ENCODE assay signal across 1 cellular context in the genomic region with DNA sequence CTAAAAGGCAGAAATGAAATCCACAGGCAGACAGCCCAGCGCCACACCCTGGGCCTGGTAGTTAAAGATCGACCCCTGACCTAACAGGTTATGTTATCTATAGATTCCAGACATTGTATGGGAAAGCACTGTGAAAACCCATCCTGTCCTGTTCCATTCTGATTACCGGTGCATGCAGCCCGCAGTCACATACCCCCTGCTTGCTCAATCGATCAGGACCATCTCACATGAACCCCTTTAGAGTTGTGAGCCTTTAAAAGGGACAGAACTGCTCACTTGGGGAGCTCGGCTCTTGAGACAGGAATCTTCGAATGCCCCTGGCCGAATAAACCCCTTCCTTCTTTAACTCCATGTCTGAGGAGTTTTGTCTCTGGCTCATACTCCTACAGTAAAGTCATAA.
TF ChIP-seq lines count a peak whose summit lies in the region.
"Not testable (repeated sequence)": the region's sequence is repeated elsewhere in the genome, so short reads cannot be mapped to it uniquely, and the experiment has no call there.

No MANE protein-coding gene starts in this region.

TF ChIP-seq in K562, 482 proteins besides CTCF, POLR2A, EP300 and RAD21 (continued from another document and continues in another):
- TF ChIP-seq, protein P1, sequence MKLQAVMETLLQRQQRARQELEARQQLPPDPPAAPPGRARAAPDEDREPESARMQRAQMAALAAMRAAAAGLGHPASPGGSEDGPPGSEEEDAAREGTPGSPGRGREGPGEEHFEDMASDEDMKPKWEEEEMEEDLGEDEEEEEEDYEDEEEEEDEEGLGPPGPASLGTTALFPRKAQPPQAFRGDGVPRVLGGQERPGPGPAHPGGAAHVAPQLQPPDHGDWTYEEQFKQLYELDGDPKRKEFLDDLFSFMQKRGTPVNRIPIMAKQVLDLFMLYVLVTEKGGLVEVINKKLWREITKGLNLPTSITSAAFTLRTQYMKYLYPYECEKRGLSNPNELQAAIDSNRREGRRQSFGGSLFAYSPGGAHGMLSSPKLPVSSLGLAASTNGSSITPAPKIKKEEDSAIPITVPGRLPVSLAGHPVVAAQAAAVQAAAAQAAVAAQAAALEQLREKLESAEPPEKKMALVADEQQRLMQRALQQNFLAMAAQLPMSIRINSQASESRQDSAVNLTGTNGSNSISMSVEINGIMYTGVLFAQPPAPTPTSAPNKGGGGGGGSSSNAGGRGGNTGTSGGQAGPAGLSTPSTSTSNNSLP (IDR thresholded peaks at IDR 0.05; ENCODE audit: borderline replicate concordance, low read depth, low read length): peak; percentile 74; the same call in 1 of the 2 replicates
- TF ChIP-seq ZNF197 (CRISPR knock-in tag; IDR thresholded peaks at IDR 0.05; ENCODE audit: low read depth): peak; percentile 81; the same call in 1 of the 2 replicates
- TF ChIP-seq PTBP1 (IDR thresholded peaks at IDR 0.05; ENCODE audit: low read depth, low read length): 0 out of 2 replicates have a peak, but pooled peaks have one; percentile 35
- peak; percentile 66 for TF ChIP-seq SMARCB1 (IDR thresholded peaks at IDR 0.05; ENCODE audit: insufficient read length, low read depth)
- peak; percentile 56; the same call in 1 of the 2 replicates for TF ChIP-seq FOXP1 (CRISPR knock-in tag; IDR thresholded peaks at IDR 0.05)
- TF ChIP-seq ZBTB7A (IDR thresholded peaks at IDR 0.05; ENCODE audit: borderline replicate concordance, control insufficient read depth, low read depth, low read length): peak; percentile 87
- TF ChIP-seq, protein P2, sequence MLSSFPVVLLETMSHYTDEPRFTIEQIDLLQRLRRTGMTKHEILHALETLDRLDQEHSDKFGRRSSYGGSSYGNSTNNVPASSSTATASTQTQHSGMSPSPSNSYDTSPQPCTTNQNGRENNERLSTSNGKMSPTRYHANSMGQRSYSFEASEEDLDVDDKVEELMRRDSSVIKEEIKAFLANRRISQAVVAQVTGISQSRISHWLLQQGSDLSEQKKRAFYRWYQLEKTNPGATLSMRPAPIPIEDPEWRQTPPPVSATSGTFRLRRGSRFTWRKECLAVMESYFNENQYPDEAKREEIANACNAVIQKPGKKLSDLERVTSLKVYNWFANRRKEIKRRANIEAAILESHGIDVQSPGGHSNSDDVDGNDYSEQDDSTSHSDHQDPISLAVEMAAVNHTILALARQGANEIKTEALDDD (IDR thresholded peaks at IDR 0.05): peak; percentile 75
- TF ChIP-seq GATAD2A (IDR thresholded peaks at IDR 0.05): peak; percentile 89
- TF ChIP-seq ZBED1 (IDR thresholded peaks at IDR 0.05): peak; percentile 85; the same call in 1 of the 2 replicates
- TF ChIP-seq, protein P3, sequence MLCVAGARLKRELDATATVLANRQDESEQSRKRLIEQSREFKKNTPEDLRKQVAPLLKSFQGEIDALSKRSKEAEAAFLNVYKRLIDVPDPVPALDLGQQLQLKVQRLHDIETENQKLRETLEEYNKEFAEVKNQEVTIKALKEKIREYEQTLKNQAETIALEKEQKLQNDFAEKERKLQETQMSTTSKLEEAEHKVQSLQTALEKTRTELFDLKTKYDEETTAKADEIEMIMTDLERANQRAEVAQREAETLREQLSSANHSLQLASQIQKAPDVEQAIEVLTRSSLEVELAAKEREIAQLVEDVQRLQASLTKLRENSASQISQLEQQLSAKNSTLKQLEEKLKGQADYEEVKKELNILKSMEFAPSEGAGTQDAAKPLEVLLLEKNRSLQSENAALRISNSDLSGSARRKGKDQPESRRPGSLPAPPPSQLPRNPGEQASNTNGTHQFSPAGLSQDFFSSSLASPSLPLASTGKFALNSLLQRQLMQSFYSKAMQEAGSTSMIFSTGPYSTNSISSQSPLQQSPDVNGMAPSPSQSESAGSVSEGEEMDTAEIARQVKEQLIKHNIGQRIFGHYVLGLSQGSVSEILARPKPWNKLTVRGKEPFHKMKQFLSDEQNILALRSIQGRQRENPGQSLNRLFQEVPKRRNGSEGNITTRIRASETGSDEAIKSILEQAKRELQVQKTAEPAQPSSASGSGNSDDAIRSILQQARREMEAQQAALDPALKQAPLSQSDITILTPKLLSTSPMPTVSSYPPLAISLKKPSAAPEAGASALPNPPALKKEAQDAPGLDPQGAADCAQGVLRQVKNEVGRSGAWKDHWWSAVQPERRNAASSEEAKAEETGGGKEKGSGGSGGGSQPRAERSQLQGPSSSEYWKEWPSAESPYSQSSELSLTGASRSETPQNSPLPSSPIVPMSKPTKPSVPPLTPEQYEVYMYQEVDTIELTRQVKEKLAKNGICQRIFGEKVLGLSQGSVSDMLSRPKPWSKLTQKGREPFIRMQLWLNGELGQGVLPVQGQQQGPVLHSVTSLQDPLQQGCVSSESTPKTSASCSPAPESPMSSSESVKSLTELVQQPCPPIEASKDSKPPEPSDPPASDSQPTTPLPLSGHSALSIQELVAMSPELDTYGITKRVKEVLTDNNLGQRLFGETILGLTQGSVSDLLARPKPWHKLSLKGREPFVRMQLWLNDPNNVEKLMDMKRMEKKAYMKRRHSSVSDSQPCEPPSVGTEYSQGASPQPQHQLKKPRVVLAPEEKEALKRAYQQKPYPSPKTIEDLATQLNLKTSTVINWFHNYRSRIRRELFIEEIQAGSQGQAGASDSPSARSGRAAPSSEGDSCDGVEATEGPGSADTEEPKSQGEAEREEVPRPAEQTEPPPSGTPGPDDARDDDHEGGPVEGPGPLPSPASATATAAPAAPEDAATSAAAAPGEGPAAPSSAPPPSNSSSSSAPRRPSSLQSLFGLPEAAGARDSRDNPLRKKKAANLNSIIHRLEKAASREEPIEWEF (CRISPR knock-in tag; IDR thresholded peaks at IDR 0.05): peak; percentile 82; the same call in 1 of the 2 replicates
- TF ChIP-seq ADNP (tag; IDR thresholded peaks at IDR 0.05): peak; percentile 77
- peak; percentile 89 for TF ChIP-seq GATAD2B (IDR thresholded peaks at IDR 0.05; ENCODE audit: borderline replicate concordance)
- peak; percentile 99 for TF ChIP-seq DPF2 (IDR thresholded peaks at IDR 0.05)
- peak; percentile 83 for TF ChIP-seq ZNF24 (IDR thresholded peaks at IDR 0.05)
- peak; percentile 52 for TF ChIP-seq MEIS2 (IDR thresholded peaks at IDR 0.05; ENCODE audit: partially characterized antibody)
- TF ChIP-seq ZNF589 (CRISPR knock-in tag; IDR thresholded peaks at IDR 0.05; ENCODE audit: low read depth): peak; percentile 62; the same call in 1 of the 2 replicates
- TF ChIP-seq MTA1 (IDR thresholded peaks at IDR 0.05; ENCODE audit: borderline replicate concordance): peak; percentile 91
- TF ChIP-seq, protein P4, sequence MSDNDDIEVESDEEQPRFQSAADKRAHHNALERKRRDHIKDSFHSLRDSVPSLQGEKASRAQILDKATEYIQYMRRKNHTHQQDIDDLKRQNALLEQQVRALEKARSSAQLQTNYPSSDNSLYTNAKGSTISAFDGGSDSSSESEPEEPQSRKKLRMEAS (CRISPR knock-in tag; IDR thresholded peaks at IDR 0.05): peak; percentile 29; the same call in 1 of the 2 replicates
- peak; percentile 95 for TF ChIP-seq HDAC2 (IDR thresholded peaks at IDR 0.05)
- peak; percentile 92 for TF ChIP-seq NFIC (IDR thresholded peaks at IDR 0.05)
- TF ChIP-seq NRF1 (conservative IDR thresholded peaks at IDR 0.05 in 1 of 2, IDR thresholded peaks at IDR 0.05 in 1 of 2): 0 out of 4 replicates have a peak, but pooled peaks of 1 of the 2 experiments have one; percentile 25
- TF ChIP-seq ARID1B (IDR thresholded peaks at IDR 0.05): peak; percentile 99
- peak; percentile 51; the same call in 1 of the 2 replicates for TF ChIP-seq NFE2 (IDR thresholded peaks at IDR 0.05; ENCODE audit: low read depth)
- peak; percentile 49; the same call in 1 of the 2 replicates for TF ChIP-seq RB1 (IDR thresholded peaks at IDR 0.05; ENCODE audit: low read depth)
- TF ChIP-seq, protein P5, sequence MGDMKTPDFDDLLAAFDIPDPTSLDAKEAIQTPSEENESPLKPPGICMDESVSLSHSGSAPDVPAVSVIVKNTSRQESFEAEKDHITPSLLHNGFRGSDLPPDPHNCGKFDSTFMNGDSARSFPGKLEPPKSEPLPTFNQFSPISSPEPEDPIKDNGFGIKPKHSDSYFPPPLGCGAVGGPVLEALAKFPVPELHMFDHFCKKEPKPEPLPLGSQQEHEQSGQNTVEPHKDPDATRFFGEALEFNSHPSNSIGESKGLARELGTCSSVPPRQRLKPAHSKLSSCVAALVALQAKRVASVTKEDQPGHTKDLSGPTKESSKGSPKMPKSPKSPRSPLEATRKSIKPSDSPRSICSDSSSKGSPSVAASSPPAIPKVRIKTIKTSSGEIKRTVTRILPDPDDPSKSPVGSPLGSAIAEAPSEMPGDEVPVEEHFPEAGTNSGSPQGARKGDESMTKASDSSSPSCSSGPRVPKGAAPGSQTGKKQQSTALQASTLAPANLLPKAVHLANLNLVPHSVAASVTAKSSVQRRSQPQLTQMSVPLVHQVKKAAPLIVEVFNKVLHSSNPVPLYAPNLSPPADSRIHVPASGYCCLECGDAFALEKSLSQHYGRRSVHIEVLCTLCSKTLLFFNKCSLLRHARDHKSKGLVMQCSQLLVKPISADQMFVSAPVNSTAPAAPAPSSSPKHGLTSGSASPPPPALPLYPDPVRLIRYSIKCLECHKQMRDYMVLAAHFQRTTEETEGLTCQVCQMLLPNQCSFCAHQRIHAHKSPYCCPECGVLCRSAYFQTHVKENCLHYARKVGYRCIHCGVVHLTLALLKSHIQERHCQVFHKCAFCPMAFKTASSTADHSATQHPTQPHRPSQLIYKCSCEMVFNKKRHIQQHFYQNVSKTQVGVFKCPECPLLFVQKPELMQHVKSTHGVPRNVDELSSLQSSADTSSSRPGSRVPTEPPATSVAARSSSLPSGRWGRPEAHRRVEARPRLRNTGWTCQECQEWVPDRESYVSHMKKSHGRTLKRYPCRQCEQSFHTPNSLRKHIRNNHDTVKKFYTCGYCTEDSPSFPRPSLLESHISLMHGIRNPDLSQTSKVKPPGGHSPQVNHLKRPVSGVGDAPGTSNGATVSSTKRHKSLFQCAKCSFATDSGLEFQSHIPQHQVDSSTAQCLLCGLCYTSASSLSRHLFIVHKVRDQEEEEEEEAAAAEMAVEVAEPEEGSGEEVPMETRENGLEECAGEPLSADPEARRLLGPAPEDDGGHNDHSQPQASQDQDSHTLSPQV (IDR thresholded peaks at IDR 0.05): peak; percentile 60; the same call in 1 of the 2 replicates
- peak; percentile 99 for TF ChIP-seq TCF3 (CRISPR knock-in tag; IDR thresholded peaks at IDR 0.05)
- TF ChIP-seq SMARCA4 (IDR thresholded peaks at IDR 0.05): peak; percentile 99
- peak; percentile 97 for TF ChIP-seq CEBPB (tag; IDR thresholded peaks at IDR 0.05)
- peak; percentile 98 for TF ChIP-seq MTA2 (IDR thresholded peaks at IDR 0.05; ENCODE audit: low read depth)
- TF ChIP-seq NR2C2 (CRISPR knock-in tag; IDR thresholded peaks at IDR 0.05): peak; percentile 90
- TF ChIP-seq NR2C2 (tag; IDR thresholded peaks at IDR 0.05): peak; percentile 93
- TF ChIP-seq TAL1 (IDR thresholded peaks at IDR 0.05): peak; percentile 99
- TF ChIP-seq MBD2 (IDR thresholded peaks at IDR 0.05; ENCODE audit: borderline replicate concordance, low read depth): peak; percentile 85
- peak; percentile 42; the same call in 1 of the 2 replicates for TF ChIP-seq ZBTB17 (CRISPR knock-in tag; IDR thresholded peaks at IDR 0.05)
- TF ChIP-seq JUN (IDR thresholded peaks at IDR 0.05; ENCODE audit: borderline replicate concordance, low read depth, low read length): peak; percentile 44; the same call in 1 of the 2 replicates
- not testable (repeated sequence) for TF ChIP-seq JUN (CRISPR knock-in tag; IDR thresholded peaks at IDR 0.05; ENCODE audit: borderline replicate concordance)
- peak; percentile 25 to 84; a peak in 3 of 4 replicates for TF ChIP-seq HDAC1 (IDR thresholded peaks at IDR 0.05)
- TF ChIP-seq FOSL1 (tag; conservative IDR thresholded peaks at IDR 0.05): peak; percentile 43; the same call in 1 of the 2 replicates
- TF ChIP-seq, protein P6, sequence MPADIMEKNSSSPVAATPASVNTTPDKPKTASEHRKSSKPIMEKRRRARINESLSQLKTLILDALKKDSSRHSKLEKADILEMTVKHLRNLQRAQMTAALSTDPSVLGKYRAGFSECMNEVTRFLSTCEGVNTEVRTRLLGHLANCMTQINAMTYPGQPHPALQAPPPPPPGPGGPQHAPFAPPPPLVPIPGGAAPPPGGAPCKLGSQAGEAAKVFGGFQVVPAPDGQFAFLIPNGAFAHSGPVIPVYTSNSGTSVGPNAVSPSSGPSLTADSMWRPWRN (IDR thresholded peaks at IDR 0.05; ENCODE audit: low read depth): peak; percentile 81
- peak; percentile 44 for TF ChIP-seq DACH1 (IDR thresholded peaks at IDR 0.05; ENCODE audit: partially characterized antibody)
- TF ChIP-seq TEAD1 (CRISPR knock-in tag; IDR thresholded peaks at IDR 0.05): peak; percentile 85 to 93; a peak in 3 of 4 replicates
- TF ChIP-seq, protein P7, sequence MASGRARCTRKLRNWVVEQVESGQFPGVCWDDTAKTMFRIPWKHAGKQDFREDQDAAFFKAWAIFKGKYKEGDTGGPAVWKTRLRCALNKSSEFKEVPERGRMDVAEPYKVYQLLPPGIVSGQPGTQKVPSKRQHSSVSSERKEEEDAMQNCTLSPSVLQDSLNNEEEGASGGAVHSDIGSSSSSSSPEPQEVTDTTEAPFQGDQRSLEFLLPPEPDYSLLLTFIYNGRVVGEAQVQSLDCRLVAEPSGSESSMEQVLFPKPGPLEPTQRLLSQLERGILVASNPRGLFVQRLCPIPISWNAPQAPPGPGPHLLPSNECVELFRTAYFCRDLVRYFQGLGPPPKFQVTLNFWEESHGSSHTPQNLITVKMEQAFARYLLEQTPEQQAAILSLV (tag; IDR thresholded peaks at IDR 0.05): peak; percentile 41; the same call in 1 of the 2 replicates
- TF ChIP-seq, protein P8, sequence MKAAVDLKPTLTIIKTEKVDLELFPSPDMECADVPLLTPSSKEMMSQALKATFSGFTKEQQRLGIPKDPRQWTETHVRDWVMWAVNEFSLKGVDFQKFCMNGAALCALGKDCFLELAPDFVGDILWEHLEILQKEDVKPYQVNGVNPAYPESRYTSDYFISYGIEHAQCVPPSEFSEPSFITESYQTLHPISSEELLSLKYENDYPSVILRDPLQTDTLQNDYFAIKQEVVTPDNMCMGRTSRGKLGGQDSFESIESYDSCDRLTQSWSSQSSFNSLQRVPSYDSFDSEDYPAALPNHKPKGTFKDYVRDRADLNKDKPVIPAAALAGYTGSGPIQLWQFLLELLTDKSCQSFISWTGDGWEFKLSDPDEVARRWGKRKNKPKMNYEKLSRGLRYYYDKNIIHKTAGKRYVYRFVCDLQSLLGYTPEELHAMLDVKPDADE (conservative IDR thresholded peaks at IDR 0.05; ENCODE audit: control insufficient read depth, low read depth, low read length): 0 out of 2 replicates have a peak, but pooled peaks have one; percentile 19
- peak in 1 of 3 experiments; percentile 20 for TF ChIP-seq YY1 (IDR thresholded peaks at IDR 0.05; ENCODE audit: borderline replicate concordance in 1 of 3, control insufficient read depth in 1 of 3, extremely low read depth in 1 of 3, insufficient read depth in 3 of 3, insufficient read length in 1 of 3, insufficient replicate concordance in 2 of 3, low read depth in 1 of 3, low read length in 2 of 3)
- peak; percentile 91 for TF ChIP-seq POLR2AphosphoS5 (IDR thresholded peaks at IDR 0.05; ENCODE audit: control insufficient read depth, insufficient read depth, low read depth, low read length)
- TF ChIP-seq, protein P9, sequence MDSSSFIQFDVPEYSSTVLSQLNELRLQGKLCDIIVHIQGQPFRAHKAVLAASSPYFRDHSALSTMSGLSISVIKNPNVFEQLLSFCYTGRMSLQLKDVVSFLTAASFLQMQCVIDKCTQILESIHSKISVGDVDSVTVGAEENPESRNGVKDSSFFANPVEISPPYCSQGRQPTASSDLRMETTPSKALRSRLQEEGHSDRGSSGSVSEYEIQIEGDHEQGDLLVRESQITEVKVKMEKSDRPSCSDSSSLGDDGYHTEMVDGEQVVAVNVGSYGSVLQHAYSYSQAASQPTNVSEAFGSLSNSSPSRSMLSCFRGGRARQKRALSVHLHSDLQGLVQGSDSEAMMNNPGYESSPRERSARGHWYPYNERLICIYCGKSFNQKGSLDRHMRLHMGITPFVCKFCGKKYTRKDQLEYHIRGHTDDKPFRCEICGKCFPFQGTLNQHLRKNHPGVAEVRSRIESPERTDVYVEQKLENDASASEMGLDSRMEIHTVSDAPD (CRISPR knock-in tag; IDR thresholded peaks at IDR 0.05): peak; percentile 39; the same call in 1 of the 2 replicates
- peak; percentile 78; the same call in 1 of the 2 replicates for TF ChIP-seq CTBP1 (IDR thresholded peaks at IDR 0.05; ENCODE audit: borderline replicate concordance)
